In the genomic region with DNA sequence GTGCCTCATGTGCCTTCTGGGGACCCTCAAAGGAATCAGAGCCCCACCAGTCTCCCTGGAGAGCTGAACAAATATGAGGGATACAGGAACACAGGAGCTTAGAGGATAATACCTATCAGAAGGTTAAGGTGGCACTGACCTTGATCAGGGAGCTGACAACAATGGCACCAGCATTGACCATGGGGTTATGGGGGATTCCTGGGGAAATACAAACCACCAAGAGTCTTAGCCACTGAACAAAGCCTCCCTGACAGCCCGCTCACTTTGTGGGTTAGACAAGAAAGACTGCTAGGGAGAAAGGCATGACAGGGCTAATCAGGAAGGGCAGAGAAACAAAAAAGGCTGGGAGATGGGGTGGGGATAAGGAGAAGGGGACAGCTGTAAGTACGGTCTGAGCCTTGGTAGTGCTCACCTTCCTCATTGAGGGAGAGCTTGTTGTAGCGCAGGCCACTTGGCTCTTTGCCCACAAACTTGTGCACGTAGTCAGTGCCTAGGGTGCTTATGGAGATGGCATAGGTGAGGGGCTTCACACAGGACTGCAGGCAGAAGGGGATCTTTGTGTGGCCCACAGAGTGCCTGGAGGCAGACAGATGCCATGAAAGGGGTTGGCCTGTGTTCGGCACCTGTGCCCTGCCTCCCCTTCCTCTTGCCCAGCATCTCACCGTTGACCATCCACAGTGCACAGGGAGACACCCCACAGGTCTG, we compare ENCODE assay signal across 2 cellular contexts.
TF ChIP-seq lines count a peak whose summit lies in the region.

No MANE protein-coding gene starts in this region.

TF ChIP-seq in GM23338, 12 proteins besides CTCF, POLR2A, EP300 and RAD21 (continues in another document):
- no peak for TF ChIP-seq JUNB (IDR thresholded peaks at IDR 0.05; ENCODE audit: unreplicated experiment)
- TF ChIP-seq EZH2 (IDR thresholded peaks at IDR 0.05; ENCODE audit: low read depth, unreplicated experiment), result no peak
- TF ChIP-seq NANOG (IDR thresholded peaks at IDR 0.05; ENCODE audit: borderline replicate concordance), result no peak
- TF ChIP-seq, protein P1, sequence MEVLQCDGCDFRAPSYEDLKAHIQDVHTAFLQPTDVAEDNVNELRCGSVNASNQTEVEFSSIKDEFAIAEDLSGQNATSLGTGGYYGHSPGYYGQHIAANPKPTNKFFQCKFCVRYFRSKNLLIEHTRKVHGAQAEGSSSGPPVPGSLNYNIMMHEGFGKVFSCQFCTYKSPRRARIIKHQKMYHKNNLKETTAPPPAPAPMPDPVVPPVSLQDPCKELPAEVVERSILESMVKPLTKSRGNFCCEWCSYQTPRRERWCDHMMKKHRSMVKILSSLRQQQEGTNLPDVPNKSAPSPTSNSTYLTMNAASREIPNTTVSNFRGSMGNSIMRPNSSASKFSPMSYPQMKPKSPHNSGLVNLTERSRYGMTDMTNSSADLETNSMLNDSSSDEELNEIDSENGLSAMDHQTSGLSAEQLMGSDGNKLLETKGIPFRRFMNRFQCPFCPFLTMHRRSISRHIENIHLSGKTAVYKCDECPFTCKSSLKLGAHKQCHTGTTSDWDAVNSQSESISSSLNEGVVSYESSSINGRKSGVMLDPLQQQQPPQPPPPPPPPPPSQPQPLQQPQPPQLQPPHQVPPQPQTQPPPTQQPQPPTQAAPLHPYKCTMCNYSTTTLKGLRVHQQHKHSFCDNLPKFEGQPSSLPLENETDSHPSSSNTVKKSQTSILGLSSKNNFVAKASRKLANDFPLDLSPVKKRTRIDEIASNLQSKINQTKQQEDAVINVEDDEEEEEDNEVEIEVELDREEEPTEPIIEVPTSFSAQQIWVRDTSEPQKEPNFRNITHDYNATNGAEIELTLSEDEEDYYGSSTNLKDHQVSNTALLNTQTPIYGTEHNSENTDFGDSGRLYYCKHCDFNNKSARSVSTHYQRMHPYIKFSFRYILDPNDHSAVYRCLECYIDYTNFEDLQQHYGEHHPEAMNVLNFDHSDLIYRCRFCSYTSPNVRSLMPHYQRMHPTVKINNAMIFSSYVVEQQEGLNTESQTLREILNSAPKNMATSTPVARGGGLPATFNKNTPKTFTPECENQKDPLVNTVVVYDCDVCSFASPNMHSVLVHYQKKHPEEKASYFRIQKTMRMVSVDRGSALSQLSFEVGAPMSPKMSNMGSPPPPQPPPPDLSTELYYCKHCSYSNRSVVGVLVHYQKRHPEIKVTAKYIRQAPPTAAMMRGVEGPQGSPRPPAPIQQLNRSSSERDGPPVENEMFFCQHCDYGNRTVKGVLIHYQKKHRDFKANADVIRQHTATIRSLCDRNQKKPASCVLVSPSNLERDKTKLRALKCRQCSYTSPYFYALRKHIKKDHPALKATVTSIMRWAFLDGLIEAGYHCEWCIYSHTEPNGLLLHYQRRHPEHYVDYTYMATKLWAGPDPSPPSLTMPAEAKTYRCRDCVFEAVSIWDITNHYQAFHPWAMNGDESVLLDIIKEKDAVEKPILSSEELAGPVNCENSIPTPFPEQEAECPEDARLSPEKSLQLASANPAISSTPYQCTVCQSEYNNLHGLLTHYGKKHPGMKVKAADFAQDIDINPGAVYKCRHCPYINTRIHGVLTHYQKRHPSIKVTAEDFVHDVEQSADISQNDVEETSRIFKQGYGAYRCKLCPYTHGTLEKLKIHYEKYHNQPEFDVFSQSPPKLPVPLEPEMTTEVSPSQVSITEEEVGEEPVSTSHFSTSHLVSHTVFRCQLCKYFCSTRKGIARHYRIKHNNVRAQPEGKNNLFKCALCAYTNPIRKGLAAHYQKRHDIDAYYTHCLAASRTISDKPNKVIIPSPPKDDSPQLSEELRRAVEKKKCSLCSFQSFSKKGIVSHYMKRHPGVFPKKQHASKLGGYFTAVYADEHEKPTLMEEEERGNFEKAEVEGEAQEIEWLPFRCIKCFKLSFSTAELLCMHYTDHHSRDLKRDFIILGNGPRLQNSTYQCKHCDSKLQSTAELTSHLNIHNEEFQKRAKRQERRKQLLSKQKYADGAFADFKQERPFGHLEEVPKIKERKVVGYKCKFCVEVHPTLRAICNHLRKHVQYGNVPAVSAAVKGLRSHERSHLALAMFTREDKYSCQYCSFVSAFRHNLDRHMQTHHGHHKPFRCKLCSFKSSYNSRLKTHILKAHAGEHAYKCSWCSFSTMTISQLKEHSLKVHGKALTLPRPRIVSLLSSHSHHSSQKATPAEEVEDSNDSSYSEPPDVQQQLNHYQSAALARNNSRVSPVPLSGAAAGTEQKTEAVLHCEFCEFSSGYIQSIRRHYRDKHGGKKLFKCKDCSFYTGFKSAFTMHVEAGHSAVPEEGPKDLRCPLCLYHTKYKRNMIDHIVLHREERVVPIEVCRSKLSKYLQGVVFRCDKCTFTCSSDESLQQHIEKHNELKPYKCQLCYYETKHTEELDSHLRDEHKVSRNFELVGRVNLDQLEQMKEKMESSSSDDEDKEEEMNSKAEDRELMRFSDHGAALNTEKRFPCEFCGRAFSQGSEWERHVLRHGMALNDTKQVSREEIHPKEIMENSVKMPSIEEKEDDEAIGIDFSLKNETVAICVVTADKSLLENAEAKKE (CRISPR knock-in tag; IDR thresholded peaks at IDR 0.05), result no peak
- TF ChIP-seq, protein P2, sequence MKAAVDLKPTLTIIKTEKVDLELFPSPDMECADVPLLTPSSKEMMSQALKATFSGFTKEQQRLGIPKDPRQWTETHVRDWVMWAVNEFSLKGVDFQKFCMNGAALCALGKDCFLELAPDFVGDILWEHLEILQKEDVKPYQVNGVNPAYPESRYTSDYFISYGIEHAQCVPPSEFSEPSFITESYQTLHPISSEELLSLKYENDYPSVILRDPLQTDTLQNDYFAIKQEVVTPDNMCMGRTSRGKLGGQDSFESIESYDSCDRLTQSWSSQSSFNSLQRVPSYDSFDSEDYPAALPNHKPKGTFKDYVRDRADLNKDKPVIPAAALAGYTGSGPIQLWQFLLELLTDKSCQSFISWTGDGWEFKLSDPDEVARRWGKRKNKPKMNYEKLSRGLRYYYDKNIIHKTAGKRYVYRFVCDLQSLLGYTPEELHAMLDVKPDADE (IDR thresholded peaks at IDR 0.05), result no peak
- TF ChIP-seq STAT1 (IDR thresholded peaks at IDR 0.05; ENCODE audit: unreplicated experiment), result no peak
- TF ChIP-seq EZH2phosphoT487 (IDR thresholded peaks at IDR 0.05; ENCODE audit: unreplicated experiment), result no peak
- no peak for TF ChIP-seq POLR2AphosphoS5 (IDR thresholded peaks at IDR 0.05; ENCODE audit: low read depth)
- TF ChIP-seq ZNF114 (CRISPR knock-in tag; IDR thresholded peaks at IDR 0.05), result no peak
- no peak for TF ChIP-seq ZNF331 (CRISPR knock-in tag; IDR thresholded peaks at IDR 0.05; ENCODE audit: low read depth)

TF ChIP-seq in H1, 55 proteins besides CTCF, POLR2A, EP300 and RAD21:
- TF ChIP-seq POLR2AphosphoS5 (IDR thresholded peaks at IDR 0.05; ENCODE audit: low read depth, low read length) (peak; percentile 33; the same call in 1 of the 2 replicates), TAF1 (IDR thresholded peaks at IDR 0.05; ENCODE audit: low read depth, low read length) (no peak)
